1 cellular context compared by ENCODE assay signal in the genomic region with DNA sequence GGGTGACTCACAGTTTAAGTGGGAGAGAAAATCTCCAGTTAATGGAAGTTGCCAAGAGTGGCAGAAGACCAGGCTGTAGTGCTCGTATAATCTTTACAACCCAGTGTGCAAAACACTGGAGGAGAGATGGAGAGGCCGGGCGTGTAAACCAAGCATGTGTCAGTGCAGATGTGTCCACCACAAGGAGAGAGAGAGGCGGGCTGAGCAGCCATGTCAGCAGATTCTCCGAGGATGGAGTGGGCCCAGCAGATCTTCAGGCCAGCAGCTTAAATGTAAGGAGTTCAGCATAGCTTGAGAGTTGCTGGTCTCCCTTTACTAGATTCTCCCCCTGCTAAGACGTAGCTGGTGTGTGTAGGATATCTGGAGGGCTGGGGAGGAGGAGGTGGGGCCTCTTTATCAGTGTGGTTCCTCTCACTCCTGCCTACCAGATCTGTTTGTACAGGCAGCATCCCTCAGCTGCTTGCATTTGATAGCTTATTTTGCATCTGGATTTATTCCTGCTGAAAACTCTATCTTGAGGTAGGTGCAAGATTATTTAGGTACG.
TF ChIP-seq lines count a peak whose summit lies in the region.

No MANE protein-coding gene starts in this region.

TF ChIP-seq in K562, 482 proteins besides CTCF, POLR2A, EP300 and RAD21 (continued from another document and continues in another):
- TF ChIP-seq JUND (IDR thresholded peaks at IDR 0.05; ENCODE audit: borderline replicate concordance, low read depth, low read length) (peak; percentile 54; the same call in 1 of the 2 replicates), JUND (tag; IDR thresholded peaks at IDR 0.05; ENCODE audit: borderline replicate concordance, low read depth, low read length) (peak; percentile 12; the same call in 1 of the 3 replicates), MEIS2 (IDR thresholded peaks at IDR 0.05; ENCODE audit: partially characterized antibody) (peak; percentile 68), NEUROD1 (IDR thresholded peaks at IDR 0.05; ENCODE audit: borderline replicate concordance, low read depth, low read length, partially characterized antibody) (peak; percentile 31), HNRNPL (IDR thresholded peaks at IDR 0.05; ENCODE audit: low read depth, low read length) (no peak), MAFF (IDR thresholded peaks at IDR 0.05; ENCODE audit: low read length) (peak; percentile 59; the same call in 1 of the 2 replicates), BCOR (IDR thresholded peaks at IDR 0.05) (peak; percentile 28; the same call in 1 of the 2 replicates), CXXC5 (CRISPR knock-in tag; IDR thresholded peaks at IDR 0.05) (peak; percentile 52), GATAD2A (IDR thresholded peaks at IDR 0.05) (no peak; the same call in 1 of the 2 replicates), ZC3H8 (IDR thresholded peaks at IDR 0.05) (no peak), ARID2 (IDR thresholded peaks at IDR 0.05) (no peak), MCM7 (IDR thresholded peaks at IDR 0.05) (no peak), XRCC3 (IDR thresholded peaks at IDR 0.05) (no peak), NFXL1 (CRISPR knock-in tag; IDR thresholded peaks at IDR 0.05) (no peak), MYNN (IDR thresholded peaks at IDR 0.05) (no peak; the same call in 1 of the 2 replicates), MYNN (CRISPR knock-in tag; IDR thresholded peaks at IDR 0.05) (no peak), NONO (IDR thresholded peaks at IDR 0.05; ENCODE audit: low read depth in 2 of 2, low read length in 1 of 2) (0 out of 4 replicates have a peak, but pooled peaks of 1 of the 2 experiments have one; percentile 60), ZNF75A (CRISPR knock-in tag; IDR thresholded peaks at IDR 0.05) (no peak), NCOR1 (IDR thresholded peaks at IDR 0.05) (peak; percentile 96), CBFA2T3 (IDR thresholded peaks at IDR 0.05) (peak; percentile 97), ZNF785 (CRISPR knock-in tag; IDR thresholded peaks at IDR 0.05) (no peak), TAF1 (IDR thresholded peaks at IDR 0.05; ENCODE audit: control insufficient read depth, extremely low read depth, insufficient read depth, low read length, severe bottlenecking) (peak; percentile 41), TBL1XR1 (IDR thresholded peaks at IDR 0.05; ENCODE audit: low read length in 2 of 2) (0 out of 4 replicates have a peak, but pooled peaks of 1 of the 2 experiments have one; percentile 41), ZNF184 (CRISPR knock-in tag; IDR thresholded peaks at IDR 0.05) (no peak), POLR3A (IDR thresholded peaks at IDR 0.05; ENCODE audit: borderline replicate concordance, extremely low read depth, insufficient read depth, insufficient read length) (no peak), RCOR1 (IDR thresholded peaks at IDR 0.05; ENCODE audit: borderline replicate concordance in 1 of 2, low read depth in 2 of 2, low read length in 2 of 2) (peak; percentile 59 to 93; a peak in 3 of 4 replicates), POLR2AphosphoS5 (IDR thresholded peaks at IDR 0.05; ENCODE audit: control insufficient read depth, insufficient read depth, low read depth, low read length) (peak; percentile 94), GATAD2B (IDR thresholded peaks at IDR 0.05; ENCODE audit: borderline replicate concordance) (peak; percentile 54), YY1 (IDR thresholded peaks at IDR 0.05; ENCODE audit: borderline replicate concordance in 1 of 3, control insufficient read depth in 1 of 3, extremely low read depth in 1 of 3, insufficient read depth in 3 of 3, insufficient read length in 1 of 3, insufficient replicate concordance in 2 of 3, low read depth in 1 of 3, low read length in 2 of 3) (peak in 1 of 3 experiments; percentile 49), ZNF239 (CRISPR knock-in tag; IDR thresholded peaks at IDR 0.05) (no peak), TRIM24 (IDR thresholded peaks at IDR 0.05) (peak; percentile 87 to 92)
- TF ChIP-seq, protein P1, sequence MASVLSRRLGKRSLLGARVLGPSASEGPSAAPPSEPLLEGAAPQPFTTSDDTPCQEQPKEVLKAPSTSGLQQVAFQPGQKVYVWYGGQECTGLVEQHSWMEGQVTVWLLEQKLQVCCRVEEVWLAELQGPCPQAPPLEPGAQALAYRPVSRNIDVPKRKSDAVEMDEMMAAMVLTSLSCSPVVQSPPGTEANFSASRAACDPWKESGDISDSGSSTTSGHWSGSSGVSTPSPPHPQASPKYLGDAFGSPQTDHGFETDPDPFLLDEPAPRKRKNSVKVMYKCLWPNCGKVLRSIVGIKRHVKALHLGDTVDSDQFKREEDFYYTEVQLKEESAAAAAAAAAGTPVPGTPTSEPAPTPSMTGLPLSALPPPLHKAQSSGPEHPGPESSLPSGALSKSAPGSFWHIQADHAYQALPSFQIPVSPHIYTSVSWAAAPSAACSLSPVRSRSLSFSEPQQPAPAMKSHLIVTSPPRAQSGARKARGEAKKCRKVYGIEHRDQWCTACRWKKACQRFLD (CRISPR knock-in tag; IDR thresholded peaks at IDR 0.05): no peak
- TF ChIP-seq, protein P2, sequence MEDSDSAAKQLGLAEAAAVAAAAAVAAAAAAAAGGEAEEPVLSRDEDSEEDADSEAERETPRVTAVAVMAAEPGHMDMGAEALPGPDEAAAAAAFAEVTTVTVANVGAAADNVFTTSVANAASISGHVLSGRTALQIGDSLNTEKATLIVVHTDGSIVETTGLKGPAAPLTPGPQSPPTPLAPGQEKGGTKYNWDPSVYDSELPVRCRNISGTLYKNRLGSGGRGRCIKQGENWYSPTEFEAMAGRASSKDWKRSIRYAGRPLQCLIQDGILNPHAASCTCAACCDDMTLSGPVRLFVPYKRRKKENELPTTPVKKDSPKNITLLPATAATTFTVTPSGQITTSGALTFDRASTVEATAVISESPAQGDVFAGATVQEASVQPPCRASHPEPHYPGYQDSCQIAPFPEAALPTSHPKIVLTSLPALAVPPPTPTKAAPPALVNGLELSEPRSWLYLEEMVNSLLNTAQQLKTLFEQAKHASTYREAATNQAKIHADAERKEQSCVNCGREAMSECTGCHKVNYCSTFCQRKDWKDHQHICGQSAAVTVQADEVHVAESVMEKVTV (CRISPR knock-in tag; IDR thresholded peaks at IDR 0.05): no peak
- TF ChIP-seq, protein P3, sequence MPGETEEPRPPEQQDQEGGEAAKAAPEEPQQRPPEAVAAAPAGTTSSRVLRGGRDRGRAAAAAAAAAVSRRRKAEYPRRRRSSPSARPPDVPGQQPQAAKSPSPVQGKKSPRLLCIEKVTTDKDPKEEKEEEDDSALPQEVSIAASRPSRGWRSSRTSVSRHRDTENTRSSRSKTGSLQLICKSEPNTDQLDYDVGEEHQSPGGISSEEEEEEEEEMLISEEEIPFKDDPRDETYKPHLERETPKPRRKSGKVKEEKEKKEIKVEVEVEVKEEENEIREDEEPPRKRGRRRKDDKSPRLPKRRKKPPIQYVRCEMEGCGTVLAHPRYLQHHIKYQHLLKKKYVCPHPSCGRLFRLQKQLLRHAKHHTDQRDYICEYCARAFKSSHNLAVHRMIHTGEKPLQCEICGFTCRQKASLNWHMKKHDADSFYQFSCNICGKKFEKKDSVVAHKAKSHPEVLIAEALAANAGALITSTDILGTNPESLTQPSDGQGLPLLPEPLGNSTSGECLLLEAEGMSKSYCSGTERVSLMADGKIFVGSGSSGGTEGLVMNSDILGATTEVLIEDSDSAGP (CRISPR knock-in tag; IDR thresholded peaks at IDR 0.05): no peak
- TF ChIP-seq, protein P4, sequence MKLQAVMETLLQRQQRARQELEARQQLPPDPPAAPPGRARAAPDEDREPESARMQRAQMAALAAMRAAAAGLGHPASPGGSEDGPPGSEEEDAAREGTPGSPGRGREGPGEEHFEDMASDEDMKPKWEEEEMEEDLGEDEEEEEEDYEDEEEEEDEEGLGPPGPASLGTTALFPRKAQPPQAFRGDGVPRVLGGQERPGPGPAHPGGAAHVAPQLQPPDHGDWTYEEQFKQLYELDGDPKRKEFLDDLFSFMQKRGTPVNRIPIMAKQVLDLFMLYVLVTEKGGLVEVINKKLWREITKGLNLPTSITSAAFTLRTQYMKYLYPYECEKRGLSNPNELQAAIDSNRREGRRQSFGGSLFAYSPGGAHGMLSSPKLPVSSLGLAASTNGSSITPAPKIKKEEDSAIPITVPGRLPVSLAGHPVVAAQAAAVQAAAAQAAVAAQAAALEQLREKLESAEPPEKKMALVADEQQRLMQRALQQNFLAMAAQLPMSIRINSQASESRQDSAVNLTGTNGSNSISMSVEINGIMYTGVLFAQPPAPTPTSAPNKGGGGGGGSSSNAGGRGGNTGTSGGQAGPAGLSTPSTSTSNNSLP (IDR thresholded peaks at IDR 0.05; ENCODE audit: borderline replicate concordance, low read depth, low read length): peak; percentile 76; the same call in 1 of the 2 replicates
- TF ChIP-seq, protein P5, sequence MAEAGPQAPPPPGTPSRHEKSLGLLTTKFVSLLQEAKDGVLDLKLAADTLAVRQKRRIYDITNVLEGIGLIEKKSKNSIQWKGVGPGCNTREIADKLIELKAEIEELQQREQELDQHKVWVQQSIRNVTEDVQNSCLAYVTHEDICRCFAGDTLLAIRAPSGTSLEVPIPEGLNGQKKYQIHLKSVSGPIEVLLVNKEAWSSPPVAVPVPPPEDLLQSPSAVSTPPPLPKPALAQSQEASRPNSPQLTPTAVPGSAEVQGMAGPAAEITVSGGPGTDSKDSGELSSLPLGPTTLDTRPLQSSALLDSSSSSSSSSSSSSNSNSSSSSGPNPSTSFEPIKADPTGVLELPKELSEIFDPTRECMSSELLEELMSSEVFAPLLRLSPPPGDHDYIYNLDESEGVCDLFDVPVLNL (CRISPR knock-in tag; IDR thresholded peaks at IDR 0.05; ENCODE audit: low read depth): no peak
- TF ChIP-seq, protein P6, sequence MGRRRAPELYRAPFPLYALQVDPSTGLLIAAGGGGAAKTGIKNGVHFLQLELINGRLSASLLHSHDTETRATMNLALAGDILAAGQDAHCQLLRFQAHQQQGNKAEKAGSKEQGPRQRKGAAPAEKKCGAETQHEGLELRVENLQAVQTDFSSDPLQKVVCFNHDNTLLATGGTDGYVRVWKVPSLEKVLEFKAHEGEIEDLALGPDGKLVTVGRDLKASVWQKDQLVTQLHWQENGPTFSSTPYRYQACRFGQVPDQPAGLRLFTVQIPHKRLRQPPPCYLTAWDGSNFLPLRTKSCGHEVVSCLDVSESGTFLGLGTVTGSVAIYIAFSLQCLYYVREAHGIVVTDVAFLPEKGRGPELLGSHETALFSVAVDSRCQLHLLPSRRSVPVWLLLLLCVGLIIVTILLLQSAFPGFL (CRISPR knock-in tag; IDR thresholded peaks at IDR 0.05): no peak
- TF ChIP-seq, protein P7, sequence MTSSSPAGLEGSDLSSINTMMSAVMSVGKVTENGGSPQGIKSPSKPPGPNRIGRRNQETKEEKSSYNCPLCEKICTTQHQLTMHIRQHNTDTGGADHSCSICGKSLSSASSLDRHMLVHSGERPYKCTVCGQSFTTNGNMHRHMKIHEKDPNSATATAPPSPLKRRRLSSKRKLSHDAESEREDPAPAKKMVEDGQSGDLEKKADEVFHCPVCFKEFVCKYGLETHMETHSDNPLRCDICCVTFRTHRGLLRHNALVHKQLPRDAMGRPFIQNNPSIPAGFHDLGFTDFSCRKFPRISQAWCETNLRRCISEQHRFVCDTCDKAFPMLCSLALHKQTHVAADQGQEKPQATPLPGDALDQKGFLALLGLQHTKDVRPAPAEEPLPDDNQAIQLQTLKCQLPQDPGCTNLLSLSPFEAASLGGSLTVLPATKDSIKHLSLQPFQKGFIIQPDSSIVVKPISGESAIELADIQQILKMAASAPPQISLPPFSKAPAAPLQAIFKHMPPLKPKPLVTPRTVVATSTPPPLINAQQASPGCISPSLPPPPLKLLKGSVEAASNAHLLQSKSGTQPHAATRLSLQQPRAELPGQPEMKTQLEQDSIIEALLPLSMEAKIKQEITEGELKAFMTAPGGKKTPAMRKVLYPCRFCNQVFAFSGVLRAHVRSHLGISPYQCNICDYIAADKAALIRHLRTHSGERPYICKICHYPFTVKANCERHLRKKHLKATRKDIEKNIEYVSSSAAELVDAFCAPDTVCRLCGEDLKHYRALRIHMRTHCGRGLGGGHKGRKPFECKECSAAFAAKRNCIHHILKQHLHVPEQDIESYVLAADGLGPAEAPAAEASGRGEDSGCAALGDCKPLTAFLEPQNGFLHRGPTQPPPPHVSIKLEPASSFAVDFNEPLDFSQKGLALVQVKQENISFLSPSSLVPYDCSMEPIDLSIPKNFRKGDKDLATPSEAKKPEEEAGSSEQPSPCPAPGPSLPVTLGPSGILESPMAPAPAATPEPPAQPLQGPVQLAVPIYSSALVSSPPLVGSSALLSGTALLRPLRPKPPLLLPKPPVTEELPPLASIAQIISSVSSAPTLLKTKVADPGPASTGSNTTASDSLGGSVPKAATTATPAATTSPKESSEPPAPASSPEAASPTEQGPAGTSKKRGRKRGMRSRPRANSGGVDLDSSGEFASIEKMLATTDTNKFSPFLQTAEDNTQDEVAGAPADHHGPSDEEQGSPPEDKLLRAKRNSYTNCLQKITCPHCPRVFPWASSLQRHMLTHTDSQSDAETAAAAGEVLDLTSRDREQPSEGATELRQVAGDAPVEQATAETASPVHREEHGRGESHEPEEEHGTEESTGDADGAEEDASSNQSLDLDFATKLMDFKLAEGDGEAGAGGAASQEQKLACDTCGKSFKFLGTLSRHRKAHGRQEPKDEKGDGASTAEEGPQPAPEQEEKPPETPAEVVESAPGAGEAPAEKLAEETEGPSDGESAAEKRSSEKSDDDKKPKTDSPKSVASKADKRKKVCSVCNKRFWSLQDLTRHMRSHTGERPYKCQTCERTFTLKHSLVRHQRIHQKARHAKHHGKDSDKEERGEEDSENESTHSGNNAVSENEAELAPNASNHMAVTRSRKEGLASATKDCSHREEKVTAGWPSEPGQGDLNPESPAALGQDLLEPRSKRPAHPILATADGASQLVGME (CRISPR knock-in tag; IDR thresholded peaks at IDR 0.05): no peak; the same call in 1 of the 2 replicates
- TF ChIP-seq, protein P8, sequence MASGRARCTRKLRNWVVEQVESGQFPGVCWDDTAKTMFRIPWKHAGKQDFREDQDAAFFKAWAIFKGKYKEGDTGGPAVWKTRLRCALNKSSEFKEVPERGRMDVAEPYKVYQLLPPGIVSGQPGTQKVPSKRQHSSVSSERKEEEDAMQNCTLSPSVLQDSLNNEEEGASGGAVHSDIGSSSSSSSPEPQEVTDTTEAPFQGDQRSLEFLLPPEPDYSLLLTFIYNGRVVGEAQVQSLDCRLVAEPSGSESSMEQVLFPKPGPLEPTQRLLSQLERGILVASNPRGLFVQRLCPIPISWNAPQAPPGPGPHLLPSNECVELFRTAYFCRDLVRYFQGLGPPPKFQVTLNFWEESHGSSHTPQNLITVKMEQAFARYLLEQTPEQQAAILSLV (tag; IDR thresholded peaks at IDR 0.05): no peak
- TF ChIP-seq, protein P9, sequence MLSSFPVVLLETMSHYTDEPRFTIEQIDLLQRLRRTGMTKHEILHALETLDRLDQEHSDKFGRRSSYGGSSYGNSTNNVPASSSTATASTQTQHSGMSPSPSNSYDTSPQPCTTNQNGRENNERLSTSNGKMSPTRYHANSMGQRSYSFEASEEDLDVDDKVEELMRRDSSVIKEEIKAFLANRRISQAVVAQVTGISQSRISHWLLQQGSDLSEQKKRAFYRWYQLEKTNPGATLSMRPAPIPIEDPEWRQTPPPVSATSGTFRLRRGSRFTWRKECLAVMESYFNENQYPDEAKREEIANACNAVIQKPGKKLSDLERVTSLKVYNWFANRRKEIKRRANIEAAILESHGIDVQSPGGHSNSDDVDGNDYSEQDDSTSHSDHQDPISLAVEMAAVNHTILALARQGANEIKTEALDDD (IDR thresholded peaks at IDR 0.05): no peak; the same call in 1 of the 2 replicates
- TF ChIP-seq, protein P10, sequence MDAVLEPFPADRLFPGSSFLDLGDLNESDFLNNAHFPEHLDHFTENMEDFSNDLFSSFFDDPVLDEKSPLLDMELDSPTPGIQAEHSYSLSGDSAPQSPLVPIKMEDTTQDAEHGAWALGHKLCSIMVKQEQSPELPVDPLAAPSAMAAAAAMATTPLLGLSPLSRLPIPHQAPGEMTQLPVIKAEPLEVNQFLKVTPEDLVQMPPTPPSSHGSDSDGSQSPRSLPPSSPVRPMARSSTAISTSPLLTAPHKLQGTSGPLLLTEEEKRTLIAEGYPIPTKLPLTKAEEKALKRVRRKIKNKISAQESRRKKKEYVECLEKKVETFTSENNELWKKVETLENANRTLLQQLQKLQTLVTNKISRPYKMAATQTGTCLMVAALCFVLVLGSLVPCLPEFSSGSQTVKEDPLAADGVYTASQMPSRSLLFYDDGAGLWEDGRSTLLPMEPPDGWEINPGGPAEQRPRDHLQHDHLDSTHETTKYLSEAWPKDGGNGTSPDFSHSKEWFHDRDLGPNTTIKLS (IDR thresholded peaks at IDR 0.05; ENCODE audit: borderline replicate concordance, low read depth): no peak
